ENCODE assay signal across 14 cellular contexts in genomic region chr21:37032877-37033471, GRCh38. TPM values are rescaled to one million over a fixed set of nuclear protein-coding genes. Genes with fewer than 3 reads are reported as not detected.
DNase-seq lines count a peak whose midpoint lies in the region; ATAC-seq and TF ChIP-seq lines count a peak whose summit lies in the region.
"Had no signal": no experiment of that assay in that cellular context is flagged by ENCODE, and none has a peak within 500 bp of the region (broad histone marks: within the 10 kb centered on the region; RNA-seq: fewer than 3 reads in every experiment).

No MANE protein-coding gene starts in this region.

- no peaks in the 10 kb centered on the region for H3K4me1 ChIP-seq in right atrium auricular region
- H3K4me1 ChIP-seq: heart right ventricle had no signal

- intact Hi-C loops in cardiac septum (cut with DNase I), result no loop called here
- intact Hi-C loops in Right ventricle myocardium inferior (cut with DNase I), result no loop called here

- no peaks in the 10 kb centered on the region for H3K36me3 ChIP-seq in right atrium auricular region
- H3K36me3 ChIP-seq: heart right ventricle had no signal

- no peak overlapping the region for H3K27ac ChIP-seq in right atrium auricular region
- H3K27ac ChIP-seq: heart right ventricle had no signal

- ATAC-seq in GM21737 (IDR thresholded peaks at IDR 0.05; ENCODE audit: unreplicated experiment), result no peak
- ATAC-seq in Right ventricle myocardium inferior, result no peak
- no peak for ATAC-seq in GM19467 (IDR thresholded peaks at IDR 0.05; ENCODE audit: unreplicated experiment)
- ATAC-seq: heart right ventricle; naive thymus-derived CD4-positive, alpha-beta T cell had no signal

- H3K4me3 ChIP-seq in right atrium auricular region (no peak overlapping the region), fibroblast of villous mesenchyme (ENCODE audit: low read depth, low read length) (no peak overlapping the region)
- H3K4me3 ChIP-seq: heart right ventricle had no signal

- TF ChIP-seq CTCF in right atrium auricular region (IDR thresholded peaks at IDR 0.05), result no peak
- TF ChIP-seq CTCF in fibroblast of villous mesenchyme (IDR thresholded peaks at IDR 0.05; ENCODE audit: insufficient read depth, low read depth, low read length), result no peak

- no peaks in the 10 kb centered on the region for H3K9me3 ChIP-seq in right atrium auricular region
- H3K9me3 ChIP-seq: heart right ventricle had no signal

- no peaks in the 10 kb centered on the region for H3K27me3 ChIP-seq in right atrium auricular region

- peak; percentile 2 for DNase-seq in right atrium auricular region (ENCODE audit: low spot score)
- no peak for DNase-seq in cardiac septum (ENCODE audit: low spot score)
- peak; percentile 86 for DNase-seq in SW480 (ENCODE audit: low spot score)
- peak; percentile 59 for DNase-seq in fibroblast of villous mesenchyme (ENCODE audit: low read depth)
- DNase-seq in Right ventricle myocardium inferior (ENCODE audit: missing footprints), result no peak
- DNase-seq in NCI-H2081 treated with DMSO at 0.1 percent for 48 hours (lab: John Stamatoyannopoulos, UW), result no peak
- DNase-seq: activated CD4-positive, alpha-beta T cell treated with anti-CD3 and anti-CD28 coated beads, Interleukin-2, amount 50 U/mL, for 4 hours; heart right ventricle; naive thymus-derived CD4-positive, alpha-beta T cell; NCI-H1694; stimulated activated CD4-positive, alpha-beta T cell treated with anti-CD3 and anti-CD28 coated beads, Interleukin-1b, Interleukin-23, amount 100 ng/mL, for 48 hours had no signal

RNA-seq across cellular contexts. Expression of gene RIPPLY3, which starts 26.5 kb away (rescaled TPM):
- not detected for total RNA-seq in right atrium auricular region
- not detected for total RNA-seq in cardiac septum
- total RNA-seq in fibroblast of villous mesenchyme, result under 0.01 TPM in 1 of 2 replicates, not detected in the other
- total RNA-seq in Right ventricle myocardium inferior, result not detected
- total RNA-seq: heart right ventricle; naive thymus-derived CD4-positive, alpha-beta T cell; urinary bladder had no signal

RNA-seq across cellular contexts. Expression of gene PIGP, which starts 39.9 kb away (rescaled TPM):
- total RNA-seq in right atrium auricular region (10 to 100 TPM; 26.1 to 37.3 TPM), cardiac septum (36.3 TPM), fibroblast of villous mesenchyme (4.5 and 11.2 TPM in 2 replicates), Right ventricle myocardium inferior (40.1 TPM)

RNA-seq across cellular contexts. Expression of gene TTC3, which starts 40.1 kb away (rescaled TPM):
- total RNA-seq in right atrium auricular region, result 100 to 1,000 TPM in 1 of 2 donors, 10 to 100 TPM in 1; 63.6 to 111 TPM
- total RNA-seq in cardiac septum, result 62.1 TPM
- total RNA-seq in fibroblast of villous mesenchyme, result 270 and 339 TPM in 2 replicates
- total RNA-seq in Right ventricle myocardium inferior, result 35.8 TPM

Comparison
In these comparisons a context has a peak if more than half of its experiments do, and no peak if none do; other contexts are left out.
1. DNase-seq: peak in right atrium auricular region (single experiment), SW480 (single experiment) and fibroblast of villous mesenchyme (single experiment); none in cardiac septum (single experiment), Right ventricle myocardium inferior (single experiment) and NCI-H2081 treated with DMSO at 0.1 percent for 48 hours (single experiment).